ENCODE assay signal across 8 cellular contexts in genomic region chr20:44582321-44583025, GRCh38. TPM values are rescaled to one million over a fixed set of nuclear protein-coding genes. Genes with fewer than 3 reads are reported as not detected.
DNase-seq lines count a peak whose midpoint lies in the region; ATAC-seq and TF ChIP-seq lines count a peak whose summit lies in the region.

Gene PKIG (plus strand): TSS chr20:44582579. CDS start chr20:44614557, 31,978 bp downstream.

- H2AFZ ChIP-seq in smooth muscle cell (ENCODE audit: low read depth) (peak within 1 kb of the TSS; percentile 20), MM.1S (ENCODE audit: low read length) (no peak within 1 kb of the TSS)

- no peaks in the 10 kb centered on the region for H3K9me2 ChIP-seq in MM.1S (replicated peaks; ENCODE audit: insufficient read depth, low read length)

- peak within 1 kb of the TSS; percentile 86 for H3K9ac ChIP-seq in adipocyte (ENCODE audit: low read length)
- peak within 1 kb of the TSS; percentile 61 for H3K9ac ChIP-seq in smooth muscle cell (ENCODE audit: low read depth)
- no peak within 1 kb of the TSS for H3K9ac ChIP-seq in MM.1S (ENCODE audit: low read length)

- no peaks in the 10 kb centered on the region for H3F3A ChIP-seq in smooth muscle cell (ENCODE audit: low read depth)
- no peaks in the 10 kb centered on the region for H3F3A ChIP-seq in MM.1S (ENCODE audit: insufficient read depth, low read length)

- H3K36me3 ChIP-seq in HAP-1 (replicated peaks) (no peaks in the 10 kb centered on the region), adipocyte (ENCODE audit: control insufficient read depth, insufficient read depth, low read length, severe bottlenecking) (no peaks in the 10 kb centered on the region), smooth muscle cell (ENCODE audit: low read depth) (no peaks in the 10 kb centered on the region), MM.1S (replicated peaks; ENCODE audit: insufficient read depth, low read length) (no peaks in the 10 kb centered on the region)

- H3K9me3 ChIP-seq in HAP-1 = no peaks in the 10 kb centered on the region
- no peaks in the 10 kb centered on the region for H3K9me3 ChIP-seq in adipocyte (ENCODE audit: control insufficient read depth, low read length)
- no peaks in the 10 kb centered on the region for H3K9me3 ChIP-seq in right cardiac atrium (ENCODE audit: control insufficient read depth, low read length)
- H3K9me3 ChIP-seq in smooth muscle cell (replicated peaks; ENCODE audit: low read depth) = no peaks in the 10 kb centered on the region
- no peaks in the 10 kb centered on the region for H3K9me3 ChIP-seq in MM.1S (replicated peaks; ENCODE audit: insufficient read depth, low read length)

- H4K20me1 ChIP-seq in smooth muscle cell (ENCODE audit: low read depth) (peaks cover 21% of the 10 kb centered on the region), MM.1S (ENCODE audit: insufficient read depth, low read length) (no peaks in the 10 kb centered on the region)

- H3K4me3 ChIP-seq in HAP-1 (no peak within 1 kb of the TSS), adipocyte (ENCODE audit: low read length) (peak within 1 kb of the TSS; percentile 86), right cardiac atrium (ENCODE audit: low read length) (peak within 1 kb of the TSS; percentile 86), smooth muscle cell (peak within 1 kb of the TSS; percentile 49), MM.1S (ENCODE audit: low read length) (no peak within 1 kb of the TSS; the same call in 1 of the 2 replicates)

- peaks cover 60% of the 10 kb centered on the region for H3K79me2 ChIP-seq in smooth muscle cell (ENCODE audit: low read depth)
- no peaks in the 10 kb centered on the region for H3K79me2 ChIP-seq in MM.1S (ENCODE audit: low read length)

- ATAC-seq in right cardiac atrium = peak; percentile 90 to 94

- H3K4me2 ChIP-seq in smooth muscle cell (peak within 1 kb of the TSS; percentile 84), MM.1S (ENCODE audit: low read depth, low read length) (no peak within 1 kb of the TSS)

- no peak for TF ChIP-seq CTCF in smooth muscle cell (IDR thresholded peaks at IDR 0.05; ENCODE audit: borderline replicate concordance, insufficient read depth, poor library complexity, severe bottlenecking)
- no peak for TF ChIP-seq CTCF in MM.1S (IDR thresholded peaks at IDR 0.05; ENCODE audit: low read length)

- DNase-seq in HAP-1 (ENCODE audit: low spot score in 2 of 2) (peak; percentile 6 to 21), adipocyte (ENCODE audit: low read depth) (peak; percentile 84), right cardiac atrium (peak in 2 of 3 donors; percentile 49 to 58), smooth muscle cell (lab: John Stamatoyannopoulos, UW; ENCODE audit: unreplicated experiment) (no peak), hippocampal formation (lab: John Stamatoyannopoulos, UW) (no peak), MM.1S (no peak), Ammon's horn (ENCODE audit: low spot score) (no peak), NCI-H524 treated with DMSO at 0.1 percent for 48 hours (lab: John Stamatoyannopoulos, UW) (no peak)

- H3K4me1 ChIP-seq in HAP-1 = peaks cover 8% of the 10 kb centered on the region
- H3K4me1 ChIP-seq in adipocyte (ENCODE audit: control insufficient read depth, insufficient read depth, low read length) = peaks cover 52% of the 10 kb centered on the region
- peaks cover 23% of the 10 kb centered on the region for H3K4me1 ChIP-seq in right cardiac atrium (ENCODE audit: control insufficient read depth, insufficient read depth, low read length)
- peaks cover 20% of the 10 kb centered on the region for H3K4me1 ChIP-seq in smooth muscle cell (ENCODE audit: low read depth)
- H3K4me1 ChIP-seq in MM.1S (ENCODE audit: low read length) = peaks cover 6% of the 10 kb centered on the region; the same call in 1 of the 2 replicates

- H3K27me3 ChIP-seq in HAP-1 (ENCODE audit: low read depth) (no peaks in the 10 kb centered on the region), adipocyte (replicated peaks; ENCODE audit: control insufficient read depth, insufficient read depth, low read length) (no peaks in the 10 kb centered on the region), right cardiac atrium (ENCODE audit: control insufficient read depth, insufficient read depth) (no peaks in the 10 kb centered on the region), smooth muscle cell (ENCODE audit: low read depth) (no peaks in the 10 kb centered on the region), MM.1S (replicated peaks; ENCODE audit: insufficient read depth, low read length) (no peaks in the 10 kb centered on the region)

- 8% methylated on average over 6 of the region's 6 CpGs for WGBS in right cardiac atrium
- 15% methylated on average over 6 of the region's 6 CpGs for WGBS in smooth muscle cell (ENCODE audit: low lambda C conversion rate)

- in situ Hi-C loops in HAP-1 (cut with MboI; ENCODE audit: low sequenced_read_pairs) = no loop called here

- intact Hi-C loops in right cardiac atrium (cut with DNase I) = no loop called here

- peak within 1 kb of the TSS; percentile 92 for H3K27ac ChIP-seq in right cardiac atrium (ENCODE audit: low read length)
- H3K27ac ChIP-seq in smooth muscle cell (ENCODE audit: low read depth) = peak within 1 kb of the TSS; percentile 87
- no peak within 1 kb of the TSS for H3K27ac ChIP-seq in MM.1S (ENCODE audit: low read length)

RNA-seq across cellular contexts. Expression of gene PKIG, which starts in this region (rescaled TPM):
- total RNA-seq in right cardiac atrium = 100 to 1,000 TPM; 212 to 246 (median 232) TPM
- polyA plus RNA-seq in right cardiac atrium = 334 TPM
- total RNA-seq in smooth muscle cell = 81.4 and 86.1 TPM in 2 replicates
- 67.5 and 68.9 TPM in 2 replicates for polyA plus RNA-seq in smooth muscle cell

Comparison
In these comparisons a context has a peak if more than half of its experiments do, and no peak if none do; other contexts are left out.
1. DNase-seq: peak in HAP-1 (2 of 2), adipocyte (single experiment) and right cardiac atrium (2 of 3); none in smooth muscle cell (single experiment), hippocampal formation (0 of 2), MM.1S (single experiment), Ammon's horn (single experiment) and NCI-H524 treated with DMSO at 0.1 percent for 48 hours (single experiment).
2. H3K4me3 ChIP-seq: peak in adipocyte (single experiment), right cardiac atrium (single experiment) and smooth muscle cell (single experiment); none in HAP-1 (single experiment) and MM.1S (single experiment).